In the genomic region with DNA sequence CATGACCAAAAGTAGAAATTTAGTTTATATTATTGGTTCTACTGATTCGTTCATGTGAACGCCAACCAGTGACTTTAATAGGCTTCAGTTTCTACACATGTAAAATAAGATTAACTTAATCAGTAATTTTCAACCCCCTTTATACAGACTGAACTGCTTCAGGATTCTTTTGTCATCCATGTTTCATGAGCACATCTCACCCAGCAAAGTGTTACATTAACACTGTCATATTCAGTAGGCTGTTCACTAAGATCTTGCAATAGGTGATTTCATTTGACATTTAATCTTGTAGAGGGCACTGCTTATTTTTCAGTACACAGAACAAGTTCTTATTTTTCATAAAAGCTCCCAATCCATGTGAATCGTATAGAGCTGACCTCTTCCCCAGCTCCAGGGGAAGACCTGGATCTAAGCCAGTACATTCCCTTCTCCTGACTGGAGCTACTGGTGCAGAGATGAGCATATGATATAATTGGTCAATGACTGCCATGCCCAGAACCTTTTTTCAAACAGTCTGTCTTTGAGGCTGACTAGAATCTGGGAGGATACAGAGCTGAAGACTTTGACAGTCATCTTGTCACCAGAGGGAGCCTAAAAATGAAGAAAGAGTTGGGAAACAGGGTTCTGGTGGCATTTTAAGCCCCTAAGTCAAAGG, we compare ENCODE assay signal across 10 cellular contexts.
DNase-seq lines count a peak whose midpoint lies in the region; ATAC-seq and TF ChIP-seq lines count a peak whose summit lies in the region.
"Had no signal": no experiment of that assay in that cellular context is flagged by ENCODE, and none has a peak within 500 bp of the region (broad histone marks: within the 10 kb centered on the region; RNA-seq: fewer than 3 reads in every experiment).

No MANE protein-coding gene starts in this region.

- peaks cover 57% of the 10 kb centered on the region for H3K4me1 ChIP-seq in HAP-1

- no peak for TF ChIP-seq CTCF in RWPE1 (conservative IDR thresholded peaks at IDR 0.05; ENCODE audit: low read depth)

- no peaks in the 10 kb centered on the region for H3K36me3 ChIP-seq in HAP-1 (replicated peaks)

- no peak overlapping the region for H3K4me3 ChIP-seq in HAP-1

- in situ Hi-C loops in HAP-1 (cut with MboI; ENCODE audit: low sequenced_read_pairs) = no loop called here

- intact Hi-C loops in sciatic nerve (cut with DNase I) (no loop called here), posterior cingulate gyrus (cut with DNase I) (no loop called here)

- H3K9me3 ChIP-seq in HAP-1 = no peaks in the 10 kb centered on the region

- H3K27ac ChIP-seq in RWPE1 = no peak overlapping the region

- DNase-seq in HAP-1 (ENCODE audit: low spot score in 2 of 2) (peak; percentile 52 to 53), RWPE1 (ENCODE audit: low spot score) (peak; percentile 81), fibroblast of gingiva (ENCODE audit: low read depth) (peak; percentile 97), sciatic nerve (ENCODE audit: low spot score) (no peak), posterior cingulate gyrus (no peak), cerebellar nuclear complex (lab: John Stamatoyannopoulos, UW) (no peak), NCI-H2029 treated with DMSO at 0.1 percent for 48 hours (lab: John Stamatoyannopoulos, UW) (no peak)
- DNase-seq: anterior cingulate cortex, NCI-H1694 treated with DMSO at 0.1 percent for 48 hours, T-helper 17 cell had no signal

- peak; percentile 42 for ATAC-seq in sciatic nerve

- POLR2A ChIA-PET in RWPE1 (lab: Yijun Ruan, JAX; ENCODE audit: low non-redundant PET) = no interaction called here

- H3K27me3 ChIP-seq in HAP-1 (ENCODE audit: low read depth) = no peaks in the 10 kb centered on the region

- CTCF ChIA-PET in RWPE1 (lab: Yijun Ruan, JAX) = no interaction called here

Comparison
In these comparisons a context has a peak if more than half of its experiments do, and no peak if none do; other contexts are left out.
1. DNase-seq: peak in HAP-1 (2 of 2), RWPE1 (single experiment) and fibroblast of gingiva (single experiment); none in sciatic nerve (single experiment), posterior cingulate gyrus (0 of 10), cerebellar nuclear complex (0 of 2) and NCI-H2029 treated with DMSO at 0.1 percent for 48 hours (single experiment).